In the genomic region with DNA sequence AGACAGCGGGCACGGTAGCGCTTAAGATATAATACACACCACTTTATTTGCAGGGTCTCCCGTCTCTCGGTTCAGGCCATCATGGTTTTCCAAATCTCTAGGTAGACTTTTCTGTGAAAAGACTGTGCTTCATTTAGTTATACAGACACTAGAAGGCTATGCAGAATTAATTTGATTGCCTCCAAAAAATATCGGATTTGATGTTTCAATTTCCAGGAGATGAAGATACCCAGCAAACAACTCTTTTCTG, we compare ENCODE assay signal across 8 cellular contexts. TPM values are rescaled to one million over a fixed set of nuclear protein-coding genes. Genes with fewer than 3 reads are reported as not detected.
A peak's percentile ranks its signal among the peaks of the same experiment; 100 is the strongest.
DNase-seq lines count a peak whose midpoint lies in the region; ATAC-seq, FAIRE-seq and TF ChIP-seq lines count a peak whose summit lies in the region.

No MANE protein-coding gene starts in this region.

- no TSS peak for BruUV-seq in K562 (replicated peaks; lab: Mats Ljungman, UMichigan)

- TF ChIP-seq CTCF in HL-60 (IDR thresholded peaks at IDR 0.05; ENCODE audit: insufficient read depth, low read length) (no peak), K562 (IDR thresholded peaks at IDR 0.05 in 2 of 3, conservative IDR thresholded peaks at IDR 0.05 in 1 of 3; ENCODE audit: insufficient read depth in 2 of 3, low read depth in 1 of 3, low read length in 3 of 3) (no peak), lower leg skin (IDR thresholded peaks at IDR 0.05) (no peak)

- H4K20me1 ChIP-seq in K562 (replicated peaks; ENCODE audit: control insufficient read depth, insufficient read depth, low read length) = peaks cover 29% of the 10 kb centered on the region

- H3K9me3 ChIP-seq in K562 (replicated peaks; ENCODE audit: control insufficient read depth, insufficient read depth, low read depth, low read length) = no peaks in the 10 kb centered on the region
- H3K9me3 ChIP-seq in thymus (ENCODE audit: control insufficient read depth) = no peaks in the 10 kb centered on the region

- no peaks in the 10 kb centered on the region for H3K9me1 ChIP-seq in K562 (ENCODE audit: control insufficient read depth, insufficient read depth, low read length)

- DNase-seq in HL-60 (ENCODE audit: low read depth in 1 of 2, low spot score in 1 of 2) (no peak), K562 (ENCODE audit: extremely low read depth in 1 of 4, low spot score in 3 of 4) (no peak), lower leg skin (ENCODE audit: low spot score in 2 of 2) (no peak), HK-2 (ENCODE audit: unreplicated experiment) (no peak), H54 (ENCODE audit: insufficient read length, low spot score) (no peak), NCI-H1417 treated with DMSO at 0.1 percent for 48 hours (lab: John Stamatoyannopoulos, UW) (no peak), left lobe of liver (ENCODE audit: low spot score) (no peak)

- no peak for ATAC-seq in K562
- no peak for ATAC-seq in left lobe of liver

- H3K4me2 ChIP-seq in K562 (ENCODE audit: insufficient read depth, low read length) = peak overlapping the region; percentile 100

- H3K4me3 ChIP-seq in HL-60 (replicated peaks; ENCODE audit: insufficient read depth, low read length) (peak overlapping the region; percentile 93), K562 (peak overlapping the region; percentile 69), lower leg skin (ENCODE audit: low read depth, poor library complexity, severe bottlenecking) (peak overlapping the region; percentile 99), thymus (ENCODE audit: low read length) (peak overlapping the region; percentile 87)

- peak overlapping the region; percentile 89 for H2AFZ ChIP-seq in K562 (ENCODE audit: low read depth, low read length)

- POLR2A ChIA-PET in K562 (lab: Yijun Ruan, JAX) = interaction anchor here (0.7 to 2.4 kb wide), 4 partner anchors 11 to 912 kb away, joined by 3 to 8 read pairs (median 5); a partner anchor contains a TSS

- FAIRE-seq in K562 (lab: Jason Lieb, UNC) (no peak), H54 (lab: Jason Lieb, UNC) (no peak)

- intact Hi-C loops in K562 (cut with micrococcal nuclease) = loop anchor here (2.0 kb wide), 1 partner anchor 30 kb away; a partner anchor contains a TSS
- intact Hi-C loops in lower leg skin (cut with DNase I; ENCODE audit: low total_unique reads) = no loop called here

- CTCF ChIA-PET in K562 (lab: Yijun Ruan, JAX; ENCODE audit: low intra/inter-chr PET ratio) = no interaction called here

- no peak for TF ChIP-seq RAD21 in K562 (CRISPR knock-in tag; conservative IDR thresholded peaks at IDR 0.05 in 1 of 2, IDR thresholded peaks at IDR 0.05 in 1 of 2)

- H3K36me3 ChIP-seq in K562 (ENCODE audit: control insufficient read depth, insufficient read depth, low read length) (peaks cover 52% of the 10 kb centered on the region), thymus (ENCODE audit: control insufficient read depth, insufficient read depth) (no peaks in the 10 kb centered on the region)

- peaks cover 3 to 22% of the 10 kb centered on the region in 2 experiments; a peak in 4 of 5 replicates for H3K4me1 ChIP-seq in K562 (replicated peaks in 1 of 2; ENCODE audit: control insufficient read depth in 2 of 2, insufficient read depth in 2 of 2, low read length in 2 of 2)
- peaks cover 15% of the 10 kb centered on the region for H3K4me1 ChIP-seq in thymus (ENCODE audit: control insufficient read depth, insufficient read depth, low read length)

- H3K79me2 ChIP-seq in K562 (ENCODE audit: control insufficient read depth, insufficient read depth, low read length) = peaks cover 91% of the 10 kb centered on the region

- 0% methylated on average over 6 of the region's 6 CpGs for WGBS in K562 (ENCODE audit: insufficient coverage, low coverage, missing lambda C conversion rate)
- 1% methylated on average over 6 of the region's 6 CpGs for WGBS in lower leg skin, 2 donors
- WGBS in thymus = 4% methylated on average over 6 of the region's 6 CpGs

- H3K27ac ChIP-seq in HL-60 (replicated peaks) = peak overlapping the region; percentile 90
- H3K27ac ChIP-seq in K562 (ENCODE audit: extremely low read depth, low read depth, low read length) = peak overlapping the region; percentile 86
- peak overlapping the region; percentile 81 for H3K27ac ChIP-seq in thymus (ENCODE audit: low read depth)

- in situ Hi-C loops in K562 (cut with MboI) = no loop called here

- peak overlapping the region; percentile 94 to 99 for H3K9ac ChIP-seq in K562 (ENCODE audit: insufficient read depth in 1 of 2, low read depth in 2 of 2, low read length in 2 of 2)

- no peak for TF ChIP-seq EP300 in K562 (IDR thresholded peaks at IDR 0.05; ENCODE audit: low read length)

- TF ChIP-seq POLR2A in K562 (conservative IDR thresholded peaks at IDR 0.05) (no peak), lower leg skin (IDR thresholded peaks at IDR 0.05) (no peak), H54 (IDR thresholded peaks at IDR 0.05; ENCODE audit: low read depth, low read length) (no peak)

- H3K27me3 ChIP-seq in HL-60 (ENCODE audit: insufficient read depth, poor library complexity, severe bottlenecking) = no peaks in the 10 kb centered on the region
- no peaks in the 10 kb centered on the region for H3K27me3 ChIP-seq in K562 (ENCODE audit: control insufficient read depth in 2 of 2, insufficient read depth in 2 of 2, low read length in 2 of 2)
- no peaks in the 10 kb centered on the region for H3K27me3 ChIP-seq in thymus (ENCODE audit: control insufficient read depth, insufficient read depth)

TF ChIP-seq in K562, 482 proteins besides CTCF, POLR2A, EP300 and RAD21 (continues in another document):
- no peak for TF ChIP-seq ZSCAN32 (CRISPR knock-in tag; IDR thresholded peaks at IDR 0.05)

RNA-seq across cellular contexts. Expression of a gene that starts 0.6 kb away (rescaled TPM):
- total RNA-seq in K562 (2011; cell fraction: chromatin; rRNA removed; ENCODE audit: low replicate concordance) = 37.1 and 48.4 TPM in 2 replicates
- total RNA-seq in K562 (2011; cell fraction: nucleolus; rRNA removed) = 19.2 and 21.6 TPM in 2 replicates
- 30.4 and 38.7 TPM in 2 replicates for total RNA-seq in K562 (2011; cell fraction: nucleoplasm; rRNA removed)
- total RNA-seq in K562 (2014; rRNA removed) = 39.5 and 48.8 TPM in 2 replicates
- 28.9 and 29.4 TPM in 2 replicates for total RNA-seq in K562 (2014; rRNA removed; fragmentation: Illumina TruSeq; extraction: Trizol)
- 24.5 and 28.5 TPM in 2 replicates for total RNA-seq in K562 (2015; rRNA removed; fragmentation: Illumina TruSeq; extraction: Trizol)
- total RNA-seq in K562 (2021) = 31.7 and 36.0 TPM in 2 replicates
- 34.9 and 39.0 TPM in 2 replicates for polyA plus RNA-seq in K562 (2011; rRNA removed)
- polyA plus RNA-seq in K562 (2011; cell fraction: cytosol; rRNA removed) = 26.0 and 77.2 TPM in 2 replicates
- 46.7 and 53.4 TPM in 2 replicates for polyA plus RNA-seq in K562 (2011; cell fraction: nucleus; rRNA removed)
- 27.0 and 32.7 TPM in 2 replicates for polyA plus RNA-seq in K562 (2012)
- polyA plus RNA-seq in K562 (2014; fragmentation: Illumina TruSeq; extraction: Trizol) = 52.1 and 56.4 TPM in 2 replicates
- polyA plus RNA-seq in K562 (2014; fragmentation: Nextera tagmentation; extraction: Ambion mirVana) = 10 to 100 TPM; 61.3 to 86.1 TPM
- 40.6 and 47.0 TPM in 2 replicates for polyA plus RNA-seq in K562 (2014; rRNA removed)
- 27.2 and 31.3 TPM in 2 replicates for polyA minus RNA-seq in K562 (2011; rRNA and poly(A)+ RNA removed)
- 13.9 and 17.4 TPM in 2 replicates for polyA minus RNA-seq in K562 (2011; cell fraction: cytosol; rRNA and poly(A)+ RNA removed)
- 14.7 and 16.9 TPM in 2 replicates for polyA minus RNA-seq in K562 (2011; cell fraction: nucleus; rRNA and poly(A)+ RNA removed)
- 10 to 100 TPM; 12.8 to 17.4 (median 14.2) TPM for total RNA-seq in lower leg skin
- polyA plus RNA-seq in thymus = 22.7 TPM
- 6.4 TPM for total RNA-seq in left lobe of liver

RNA-seq across cellular contexts. Expression of a gene that starts 1.7 kb away (rescaled TPM):
- total RNA-seq in K562 (2011; cell fraction: chromatin; rRNA removed; ENCODE audit: low replicate concordance) = 72.7 and 111 TPM in 2 replicates
- total RNA-seq in K562 (2011; cell fraction: nucleolus; rRNA removed) = 100 and 101 TPM in 2 replicates
- 147 and 174 TPM in 2 replicates for total RNA-seq in K562 (2011; cell fraction: nucleoplasm; rRNA removed)
- total RNA-seq in K562 (2014; rRNA removed) (567 and 884 TPM in 2 replicates), K562 (2014; rRNA removed; fragmentation: Illumina TruSeq; extraction: Trizol) (716 and 737 TPM in 2 replicates), K562 (2015; rRNA removed; fragmentation: Illumina TruSeq; extraction: Trizol) (566 and 591 TPM in 2 replicates), K562 (2021) (431 and 447 TPM in 2 replicates), lower leg skin (100 to 1,000 TPM; 175 to 255 (median 213) TPM), left lobe of liver (89.8 TPM)
- polyA plus RNA-seq in K562 (2011; rRNA removed) (857 and 1,105 TPM in 2 replicates), K562 (2014; fragmentation: Illumina TruSeq; extraction: Trizol) (549 and 609 TPM in 2 replicates), K562 (2014; fragmentation: Nextera tagmentation; extraction: Ambion mirVana) (1,000 to 10,000 TPM; 2,334 to 2,953 TPM), K562 (2014; rRNA removed) (1,180 and 1,187 TPM in 2 replicates), thymus (289 TPM)
- 941 and 1,174 TPM in 2 replicates for polyA plus RNA-seq in K562 (2011; cell fraction: cytosol; rRNA removed)
- polyA plus RNA-seq in K562 (2011; cell fraction: nucleus; rRNA removed) = 261 and 404 TPM in 2 replicates
- 418 and 567 TPM in 2 replicates for polyA plus RNA-seq in K562 (2012)
- 647 and 767 TPM in 2 replicates for polyA minus RNA-seq in K562 (2011; rRNA and poly(A)+ RNA removed)
- polyA minus RNA-seq in K562 (2011; cell fraction: cytosol; rRNA and poly(A)+ RNA removed) = 227 and 288 TPM in 2 replicates
- 41.3 and 70.0 TPM in 2 replicates for polyA minus RNA-seq in K562 (2011; cell fraction: nucleus; rRNA and poly(A)+ RNA removed)

RNA-seq across cellular contexts. Expression of a gene that starts 29.6 kb away (rescaled TPM):
- 76.0 and 134 TPM in 2 replicates for total RNA-seq in K562 (2011; cell fraction: chromatin; rRNA removed; ENCODE audit: low replicate concordance)
- 54.9 and 57.7 TPM in 2 replicates for total RNA-seq in K562 (2011; cell fraction: nucleolus; rRNA removed)
- 97.5 and 142 TPM in 2 replicates for total RNA-seq in K562 (2011; cell fraction: nucleoplasm; rRNA removed)
- 343 and 377 TPM in 2 replicates for total RNA-seq in K562 (2014; rRNA removed)
- 339 and 365 TPM in 2 replicates for total RNA-seq in K562 (2014; rRNA removed; fragmentation: Illumina TruSeq; extraction: Trizol)
- 238 and 276 TPM in 2 replicates for total RNA-seq in K562 (2015; rRNA removed; fragmentation: Illumina TruSeq; extraction: Trizol)
- 276 and 291 TPM in 2 replicates for total RNA-seq in K562 (2021)
- polyA plus RNA-seq in K562 (2011; rRNA removed) = 297 and 378 TPM in 2 replicates
- polyA plus RNA-seq in K562 (2011; cell fraction: cytosol; rRNA removed) = 197 and 320 TPM in 2 replicates
- polyA plus RNA-seq in K562 (2011; cell fraction: nucleus; rRNA removed) = 192 and 207 TPM in 2 replicates
- 196 and 278 TPM in 2 replicates for polyA plus RNA-seq in K562 (2012)
- 277 and 318 TPM in 2 replicates for polyA plus RNA-seq in K562 (2014; fragmentation: Illumina TruSeq; extraction: Trizol)
- 100 to 1,000 TPM in 1 of 2 experiments, 10 to 100 TPM in 1; 67.3 to 105 TPM for polyA plus RNA-seq in K562 (2014; fragmentation: Nextera tagmentation; extraction: Ambion mirVana)
- 392 and 430 TPM in 2 replicates for polyA plus RNA-seq in K562 (2014; rRNA removed)
- polyA minus RNA-seq in K562 (2011; rRNA and poly(A)+ RNA removed) = 155 and 159 TPM in 2 replicates
- 70.4 and 109 TPM in 2 replicates for polyA minus RNA-seq in K562 (2011; cell fraction: cytosol; rRNA and poly(A)+ RNA removed)
- 60.9 and 93.0 TPM in 2 replicates for polyA minus RNA-seq in K562 (2011; cell fraction: nucleus; rRNA and poly(A)+ RNA removed)
- 10 to 100 TPM; 62.0 to 86.3 (median 75.6) TPM for total RNA-seq in lower leg skin
- 79.2 TPM for polyA plus RNA-seq in thymus
- total RNA-seq in left lobe of liver = 22.2 TPM
